16 cellular contexts compared by ENCODE assay signal in genomic region chr9:136086951-136087740, GRCh38. TPM values are rescaled to one million over a fixed set of nuclear protein-coding genes. Genes with fewer than 3 reads are reported as not detected.
DNase-seq lines count a peak whose midpoint lies in the region; ATAC-seq, FAIRE-seq and TF ChIP-seq lines count a peak whose summit lies in the region.
"Had no signal": no experiment of that assay in that cellular context is flagged by ENCODE, and none has a peak within 500 bp of the region (broad histone marks: within the 10 kb centered on the region; RNA-seq: fewer than 3 reads in every experiment).

No MANE protein-coding gene starts in this region.

- no peak for FAIRE-seq in GM19239 (lab: Jason Lieb, UNC)
- FAIRE-seq: HepG2 had no signal

- peaks cover 13% of the 10 kb centered on the region for H3K79me2 ChIP-seq in GM23338 (replicated peaks; ENCODE audit: insufficient read depth)

- DNase-seq in GM23338 (ENCODE audit: low spot score) (no peak), RWPE1 (ENCODE audit: low spot score) (no peak), GM19239 (ENCODE audit: insufficient read length, low spot score) (no peak)
- DNase-seq in activated naive CD4-positive, alpha-beta T cell (lab: John Stamatoyannopoulos, UW) = no peak
- DNase-seq: activated CD4-positive, alpha-beta T cell treated with anti-CD3 and anti-CD28 coated beads for 4 hours; activated T-cell treated with anti-CD3 and anti-CD28 coated beads, Interleukin-2, amount 50 U/mL, for 4 hours; DMS53; NCI-H2029 treated with DMSO at 0.1 percent for 48 hours; NCI-H524; OCI-M1; testis had no signal

- H3K27ac ChIP-seq in GM23338 (ENCODE audit: low read depth) = no peak overlapping the region; the same call in 1 of the 2 replicates
- H3K27ac ChIP-seq in RWPE1 = peak overlapping the region; percentile 59
- peak overlapping the region; percentile 99 for H3K27ac ChIP-seq in stomach smooth muscle (ENCODE audit: low read length)
- H3K27ac ChIP-seq: testis had no signal

- H4K20me1 ChIP-seq in GM23338 (replicated peaks; ENCODE audit: insufficient read depth) = no peaks in the 10 kb centered on the region

- H3K9me2 ChIP-seq in GM23338 (ENCODE audit: insufficient read depth) = no peaks in the 10 kb centered on the region

- ATAC-seq in GM23338 = no peak
- ATAC-seq in HG03469 (IDR thresholded peaks at IDR 0.05; ENCODE audit: unreplicated experiment) = no peak
- ATAC-seq: activated T-cell treated with anti-CD3 and anti-CD28 coated beads, Interleukin-2, amount 50 U/mL, for 4 hours; HepG2 had no signal

- H3K4me1 Mint-ChIP-seq in GM23338 = peaks cover 26% of the 10 kb centered on the region

- H3K27ac Mint-ChIP-seq in GM23338 = peak overlapping the region; percentile 5; the same call in 1 of the 2 replicates
- H3K27ac Mint-ChIP-seq: nephron had no signal

- H3K27me3 ChIP-seq in GM23338 (ENCODE audit: insufficient read depth) (no peaks in the 10 kb centered on the region), iPS-15b (ENCODE audit: control insufficient read depth, insufficient read depth, low read length) (no peaks in the 10 kb centered on the region), stomach smooth muscle (ENCODE audit: control insufficient read depth in 1 of 2, insufficient read depth in 2 of 2, low read length in 2 of 2) (no peaks in the 10 kb centered on the region)
- H3K27me3 ChIP-seq: testis had no signal

- H3K9me3 ChIP-seq in iPS-15b (ENCODE audit: control insufficient read depth, insufficient read depth, low read length) = no peaks in the 10 kb centered on the region
- H3K9me3 ChIP-seq in stomach smooth muscle (ENCODE audit: control insufficient read depth in 2 of 2, low read length in 2 of 2) = no peaks in the 10 kb centered on the region
- H3K9me3 ChIP-seq: testis had no signal

- no peak overlapping the region for H2AFZ ChIP-seq in GM23338

- H3K4me1 ChIP-seq in GM23338 (ENCODE audit: insufficient read depth) (peaks cover 21% of the 10 kb centered on the region), iPS-15b (ENCODE audit: control insufficient read depth, insufficient read depth, low read length) (no peaks in the 10 kb centered on the region), stomach smooth muscle (ENCODE audit: control insufficient read depth, insufficient read depth, low read length) (peaks cover 95% of the 10 kb centered on the region)

- no peak overlapping the region for H3K4me3 ChIP-seq in GM23338
- H3K4me3 ChIP-seq in iPS-15b (ENCODE audit: low read depth, low read length) = no peak overlapping the region
- peak overlapping the region; percentile 25 to 49 for H3K4me3 ChIP-seq in stomach smooth muscle (ENCODE audit: low read length in 2 of 2)
- H3K4me3 ChIP-seq: testis had no signal

- CTCF ChIA-PET in RWPE1 (lab: Yijun Ruan, JAX) = interaction anchor here (0.6 to 1.0 kb wide), 4 partner anchors 22 to 302 kb away, joined by 3 to 5 read pairs (median 3); no protein-coding TSS in a partner anchor

- peaks cover 10% of the 10 kb centered on the region for H3K27me3 Mint-ChIP-seq in GM23338 (ENCODE audit: insufficient read depth, low read depth, poor library complexity)

- H3K36me3 Mint-ChIP-seq in GM23338 (ENCODE audit: low read depth) = no peaks in the 10 kb centered on the region

- no peaks in the 10 kb centered on the region for H3K9me3 Mint-ChIP-seq in GM23338
- H3K9me3 Mint-ChIP-seq: activated T-cell treated with anti-CD3 and anti-CD28 coated beads, Interleukin-2, amount 50 U/mL, for 4 hours; nephron had no signal

- H3K9ac ChIP-seq in iPS-15b (ENCODE audit: low read depth, low read length) (peak overlapping the region; percentile 38), stomach smooth muscle (ENCODE audit: low read length in 2 of 2) (peak overlapping the region; percentile 29 to 64)

- POLR2A ChIA-PET in RWPE1 (lab: Yijun Ruan, JAX; ENCODE audit: low non-redundant PET) = no interaction called here

- TF ChIP-seq CTCF in GM23338 (conservative IDR thresholded peaks at IDR 0.05; ENCODE audit: low read depth in 2 of 2) (no peak), RWPE1 (conservative IDR thresholded peaks at IDR 0.05; ENCODE audit: low read depth) (no peak)

- no peak overlapping the region for H3K4me2 ChIP-seq in GM23338

- no peak overlapping the region for H3K4me3 Mint-ChIP-seq in GM23338
- H3K4me3 Mint-ChIP-seq: activated T-cell treated with anti-CD3 and anti-CD28 coated beads, Interleukin-2, amount 50 U/mL, for 4 hours; nephron had no signal

- H3F3A ChIP-seq in GM23338 (replicated peaks; ENCODE audit: low read depth) = no peaks in the 10 kb centered on the region

- H3K36me3 ChIP-seq in GM23338 (ENCODE audit: insufficient read depth) (no peaks in the 10 kb centered on the region), iPS-15b (ENCODE audit: control insufficient read depth, insufficient read depth, low read length) (no peaks in the 10 kb centered on the region), stomach smooth muscle (ENCODE audit: control insufficient read depth in 2 of 2, insufficient read depth in 2 of 2, low read length in 2 of 2) (peaks cover 0 to 2% of the 10 kb centered on the region in 2 donors)

TF ChIP-seq in GM23338, 12 proteins besides CTCF, POLR2A, EP300 and RAD21 (continues in another document):
- no peak for TF ChIP-seq REST (IDR thresholded peaks at IDR 0.05; ENCODE audit: unreplicated experiment)
- no peak for TF ChIP-seq NANOG (IDR thresholded peaks at IDR 0.05; ENCODE audit: borderline replicate concordance)
- no peak for TF ChIP-seq CREB1 (CRISPR knock-in tag; IDR thresholded peaks at IDR 0.05; ENCODE audit: low read depth)
- TF ChIP-seq, protein P1, sequence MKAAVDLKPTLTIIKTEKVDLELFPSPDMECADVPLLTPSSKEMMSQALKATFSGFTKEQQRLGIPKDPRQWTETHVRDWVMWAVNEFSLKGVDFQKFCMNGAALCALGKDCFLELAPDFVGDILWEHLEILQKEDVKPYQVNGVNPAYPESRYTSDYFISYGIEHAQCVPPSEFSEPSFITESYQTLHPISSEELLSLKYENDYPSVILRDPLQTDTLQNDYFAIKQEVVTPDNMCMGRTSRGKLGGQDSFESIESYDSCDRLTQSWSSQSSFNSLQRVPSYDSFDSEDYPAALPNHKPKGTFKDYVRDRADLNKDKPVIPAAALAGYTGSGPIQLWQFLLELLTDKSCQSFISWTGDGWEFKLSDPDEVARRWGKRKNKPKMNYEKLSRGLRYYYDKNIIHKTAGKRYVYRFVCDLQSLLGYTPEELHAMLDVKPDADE (IDR thresholded peaks at IDR 0.05) = no peak
- no peak for TF ChIP-seq ZNF114 (CRISPR knock-in tag; IDR thresholded peaks at IDR 0.05)
- TF ChIP-seq STAT1 (IDR thresholded peaks at IDR 0.05; ENCODE audit: unreplicated experiment) = no peak
- TF ChIP-seq ZNF331 (CRISPR knock-in tag; IDR thresholded peaks at IDR 0.05; ENCODE audit: low read depth) = no peak
- TF ChIP-seq EZH2phosphoT487 (IDR thresholded peaks at IDR 0.05; ENCODE audit: unreplicated experiment) = no peak

RNA-seq across cellular contexts. Expression of gene NACC2, which starts 7.9 kb away (rescaled TPM):
- 16.5 and 20.8 TPM in 2 replicates for total RNA-seq in GM23338 (2014; rRNA removed; shearing (Covaris generic))
- polyA plus RNA-seq in GM23338 (2016; fragmentation: Nextera tagmentation; extraction: Ambion mirVana) = 3.2 and 3.8 TPM in 2 replicates

RNA-seq across cellular contexts. Expression of gene TMEM250, which starts 31.5 kb away (rescaled TPM):
- total RNA-seq in GM23338 (2014; rRNA removed; shearing (Covaris generic)) = 32.6 and 39.2 TPM in 2 replicates
- 11.8 and 12.2 TPM in 2 replicates for polyA plus RNA-seq in GM23338 (2016; fragmentation: Nextera tagmentation; extraction: Ambion mirVana)

Comparison
In these comparisons a context has a peak if more than half of its experiments do, and no peak if none do; other contexts are left out.
1. H3K4me3 ChIP-seq: peak in stomach smooth muscle (2 of 2); none in GM23338 (single experiment) and iPS-15b (single experiment).